In genomic region chr16:15846510-15846909, GRCh38 we compare ENCODE assay signal across 13 cellular contexts. TPM values are rescaled to one million over a fixed set of nuclear protein-coding genes. Genes with fewer than 3 reads are reported as not detected.
DNase-seq lines count a peak whose midpoint lies in the region; ATAC-seq and TF ChIP-seq lines count a peak whose summit lies in the region.
"Had no signal": no experiment of that assay in that cellular context is flagged by ENCODE, and none has a peak within 500 bp of the region (broad histone marks: within the 10 kb centered on the region; RNA-seq: fewer than 3 reads in every experiment).

No MANE protein-coding gene starts in this region.

- peak overlapping the region; percentile 16 for H3K9ac ChIP-seq in muscle layer of colon (ENCODE audit: low read length)
- H3K9ac ChIP-seq: GM23248 had no signal

- TF ChIP-seq POLR2A in esophagus muscularis mucosa (IDR thresholded peaks at IDR 0.05; ENCODE audit: low read depth): no peak
- no peak for TF ChIP-seq POLR2A in right lobe of liver (IDR thresholded peaks at IDR 0.05)

- TF ChIP-seq CTCF in esophagus muscularis mucosa (IDR thresholded peaks at IDR 0.05) (no peak), thoracic aorta (IDR thresholded peaks at IDR 0.05) (no peak), right lobe of liver (IDR thresholded peaks at IDR 0.05) (no peak)

- DNase-seq in esophagus muscularis mucosa (ENCODE audit: extremely low spot score) (no peak), thoracic aorta (ENCODE audit: low spot score) (no peak), cortex of kidney (lab: John Stamatoyannopoulos, UW) (no peak), right lobe of liver (no peak)
- DNase-seq: BE2C; CD4-positive, alpha-beta memory T cell; EL; GM23248 had no signal

- H3K4me1 ChIP-seq in esophagus muscularis mucosa (peaks cover 0 to 92% (median 87%) of the 10 kb centered on the region in 4 donors), muscle layer of colon (ENCODE audit: insufficient read depth, low read length) (peaks cover 32% of the 10 kb centered on the region), thoracic aorta (ENCODE audit: control insufficient read depth in 1 of 2, low read depth in 2 of 2) (peaks cover 36 to 100% of the 10 kb centered on the region in 2 donors), right lobe of liver (no peaks in the 10 kb centered on the region)
- H3K4me1 ChIP-seq: A549, BE2C had no signal

- no peaks in the 10 kb centered on the region for H3K27me3 ChIP-seq in esophagus muscularis mucosa
- no peaks in the 10 kb centered on the region for H3K27me3 ChIP-seq in muscle layer of colon (ENCODE audit: control insufficient read depth in 1 of 2, insufficient read depth in 2 of 2, low read length in 2 of 2)
- no peaks in the 10 kb centered on the region for H3K27me3 ChIP-seq in thoracic aorta (replicated peaks; ENCODE audit: insufficient read depth)
- H3K27me3 ChIP-seq in right lobe of liver: no peaks in the 10 kb centered on the region
- H3K27me3 ChIP-seq: BE2C had no signal

- no peak for TF ChIP-seq EP300 in esophagus muscularis mucosa (IDR thresholded peaks at IDR 0.05)

- intact Hi-C loops in esophagus muscularis mucosa (cut with DNase I): no loop called here
- intact Hi-C loops in right lobe of liver (cut with DNase I): no loop called here

- H3K9me3 ChIP-seq in esophagus muscularis mucosa (no peaks in the 10 kb centered on the region), muscle layer of colon (ENCODE audit: low read length) (no peaks in the 10 kb centered on the region), thoracic aorta (no peaks in the 10 kb centered on the region), right lobe of liver (no peaks in the 10 kb centered on the region)
- H3K9me3 ChIP-seq: A549, BE2C had no signal

- H3K4me3 ChIP-seq in esophagus muscularis mucosa (peak overlapping the region; percentile 40 to 73 (median 68)), muscle layer of colon (ENCODE audit: low read depth in 1 of 2, low read length in 2 of 2) (peak overlapping the region; percentile 5 to 39), thoracic aorta (peak overlapping the region; percentile 7), right lobe of liver (no peak overlapping the region)
- H3K4me3 ChIP-seq: A549, GM23248 had no signal

- ATAC-seq in thoracic aorta (ENCODE audit: insufficient number of reproducible peaks, low FRiP score, low read depth) (no peak), HG02938 (IDR thresholded peaks at IDR 0.05; ENCODE audit: unreplicated experiment) (no peak), right lobe of liver (no peak)
- ATAC-seq: A549, HCT116 had no signal

- peaks cover 0 to 69% (median 44%) of the 10 kb centered on the region in 4 donors for H3K36me3 ChIP-seq in esophagus muscularis mucosa
- peaks cover 34% of the 10 kb centered on the region for H3K36me3 ChIP-seq in muscle layer of colon (ENCODE audit: insufficient read depth, low read length)
- H3K36me3 ChIP-seq in thoracic aorta: peaks cover 6% of the 10 kb centered on the region
- no peaks in the 10 kb centered on the region for H3K36me3 ChIP-seq in right lobe of liver
- H3K36me3 ChIP-seq: BE2C had no signal

- WGBS in esophagus muscularis mucosa: 54% methylated on average over 4 of the region's 4 CpGs
- WGBS in right lobe of liver (ENCODE audit: insufficient coverage, low coverage, low lambda C conversion rate, missing lambda C conversion rate): 57% methylated on average over 3 of the region's 4 CpGs

- H3K27ac ChIP-seq in esophagus muscularis mucosa (replicated peaks in 1 of 4) (peak overlapping the region; percentile 95 to 98 (median 95)), muscle layer of colon (ENCODE audit: low read depth, low read length) (peak overlapping the region; percentile 67), thoracic aorta (peak overlapping the region; percentile 55 to 77), right lobe of liver (no peak overlapping the region)
- H3K27ac ChIP-seq: A549, C4-2B, GM23248 had no signal

RNA-seq across cellular contexts. Expression of gene MYH11, which starts 10.3 kb away (rescaled TPM):
- total RNA-seq in esophagus muscularis mucosa (over 10,000 TPM in 3 of 4 donors, 1,000 to 10,000 TPM in 1; 9,583 to 20,476 (median 14,208) TPM), thoracic aorta (1,000 to 10,000 TPM; 2,411 to 2,456 TPM), right lobe of liver (1 to 10 TPM; 1.5 to 3.9 (median 2.7) TPM)
- total RNA-seq: GM23248 had no signal

RNA-seq across cellular contexts. Expression of gene CEP20, which starts 41.9 kb away (rescaled TPM):
- total RNA-seq in esophagus muscularis mucosa (10 to 100 TPM; 25.2 to 36.1 (median 32.0) TPM), thoracic aorta (10 to 100 TPM; 14.9 to 29.1 TPM), right lobe of liver (10 to 100 TPM; 13.3 to 28.3 (median 18.3) TPM)

Comparison
In these comparisons a context has a peak if more than half of its experiments do, and no peak if none do; other contexts are left out.
1. H3K27ac ChIP-seq: peak in esophagus muscularis mucosa (4 of 4), muscle layer of colon (single experiment) and thoracic aorta (2 of 2); none in right lobe of liver (0 of 3).
2. H3K4me3 ChIP-seq: peak in esophagus muscularis mucosa (4 of 4), muscle layer of colon (2 of 2) and thoracic aorta (single experiment); none in right lobe of liver (0 of 3).
3. RNA of gene MYH11, which starts 10.3 kb away (total RNA-seq): 9,583 to 20,476 TPM in esophagus muscularis mucosa and 2,411 to 2,456 TPM in thoracic aorta; 1.5 to 3.9 TPM in right lobe of liver; every median in the first group is over 100 times any median in the second.